Comparison of ENCODE assay signal across 14 cellular contexts in genomic region chr21:15159382-15160020, GRCh38.
A peak's percentile ranks its signal among the peaks of the same experiment; 100 is the strongest.
DNase-seq lines count a peak whose midpoint lies in the region; ATAC-seq, FAIRE-seq and TF ChIP-seq lines count a peak whose summit lies in the region.
"Had no signal": no experiment of that assay in that cellular context is flagged by ENCODE, and none has a peak within 500 bp of the region (broad histone marks: within the 10 kb centered on the region; RNA-seq: fewer than 3 reads in every experiment).

No MANE protein-coding gene starts in this region.

- DNase-seq in GM06990 (ENCODE audit: extremely low read depth, insufficient read length) = peak; percentile 12
- DNase-seq in astrocyte (ENCODE audit: low read depth) = peak; percentile 31
- DNase-seq in iPS-NIHi11 (ENCODE audit: low spot score) = no peak
- no peak for DNase-seq in DMS114 treated with DMSO at 0.1 percent for 48 hours (lab: John Stamatoyannopoulos, UW; ENCODE audit: unreplicated experiment)
- no peak for DNase-seq in Karpas-422
- no peak for DNase-seq in osteoblast (ENCODE audit: insufficient read length, low spot score, missing footprints)
- DNase-seq: activated CD8-positive, alpha-beta memory T cell treated with anti-CD3 and anti-CD28 coated beads for 24 hours; adrenal gland; nephron progenitor cell; stomach had no signal

- H3K36me3 ChIP-seq in GM06990 (ENCODE audit: control insufficient read depth, insufficient read depth, low read length) (no peaks in the 10 kb centered on the region), astrocyte (ENCODE audit: insufficient read depth, low read length) (no peaks in the 10 kb centered on the region), Karpas-422 (ENCODE audit: insufficient read depth, low read length) (no peaks in the 10 kb centered on the region), osteoblast (ENCODE audit: insufficient read depth, low read length) (no peaks in the 10 kb centered on the region)
- H3K36me3 ChIP-seq: adrenal gland, stomach had no signal

- H3K4me1 ChIP-seq in astrocyte (ENCODE audit: insufficient read depth, low read length) (no peaks in the 10 kb centered on the region), Karpas-422 (ENCODE audit: low read length) (no peaks in the 10 kb centered on the region), osteoblast (ENCODE audit: insufficient read depth, low read length) (no peaks in the 10 kb centered on the region)

- no peak for FAIRE-seq in astrocyte (lab: Jason Lieb, UNC)
- FAIRE-seq: endothelial cell of umbilical vein had no signal

- peaks cover 4% of the 10 kb centered on the region for H3K36me3 Mint-ChIP-seq in astrocyte (ENCODE audit: low read depth, unreplicated experiment)

- TF ChIP-seq CTCF in GM06990 (IDR thresholded peaks at IDR 0.05; ENCODE audit: insufficient read depth, low read length, poor library complexity, severe bottlenecking) (no peak), astrocyte (IDR thresholded peaks at IDR 0.05; ENCODE audit: insufficient read depth, low read depth, low read length) (no peak), osteoblast (IDR thresholded peaks at IDR 0.05; ENCODE audit: extremely low read depth, low read depth, low read length) (no peak)

- H3K9ac ChIP-seq in astrocyte (ENCODE audit: low read length) (no peak overlapping the region), Karpas-422 (ENCODE audit: low read length) (no peak overlapping the region)

- no peaks in the 10 kb centered on the region for H3K9me2 ChIP-seq in Karpas-422 (replicated peaks; ENCODE audit: insufficient read depth, low read length)

- ATAC-seq in GM21390 (IDR thresholded peaks at IDR 0.05; ENCODE audit: unreplicated experiment) = peak; percentile 82
- ATAC-seq in HG03439 (IDR thresholded peaks at IDR 0.05; ENCODE audit: unreplicated experiment) = peak; percentile 46
- ATAC-seq: SK-N-SH treated with all-trans-retinoic acid at 6 μM for 48 hours had no signal

- H3K4me1 Mint-ChIP-seq in astrocyte (ENCODE audit: low read depth, unreplicated experiment) = peaks cover under 1% of the 10 kb centered on the region
- H3K4me1 Mint-ChIP-seq: nephron progenitor cell had no signal

- H3K27me3 Mint-ChIP-seq in astrocyte (ENCODE audit: low read depth, unreplicated experiment) = no peaks in the 10 kb centered on the region

- H3K27me3 ChIP-seq in GM06990 (replicated peaks; ENCODE audit: control insufficient read depth, insufficient read depth, low read length) (no peaks in the 10 kb centered on the region), astrocyte (ENCODE audit: insufficient read depth, low read length) (no peaks in the 10 kb centered on the region), Karpas-422 (ENCODE audit: low read length) (no peaks in the 10 kb centered on the region), osteoblast (ENCODE audit: insufficient read depth, low read length) (no peaks in the 10 kb centered on the region)
- H3K27me3 ChIP-seq: adrenal gland, stomach had no signal

- H3K27ac Mint-ChIP-seq in astrocyte (ENCODE audit: unreplicated experiment) = no peak overlapping the region
- H3K27ac Mint-ChIP-seq: nephron progenitor cell had no signal

- H3K27ac ChIP-seq in astrocyte (ENCODE audit: low read depth, low read length) (no peak overlapping the region), Karpas-422 (ENCODE audit: low read length) (no peak overlapping the region), osteoblast (ENCODE audit: low read depth, low read length) (no peak overlapping the region)
- H3K27ac ChIP-seq: adrenal gland, stomach had no signal

- H3K4me2 ChIP-seq in astrocyte (ENCODE audit: low read length) = no peak overlapping the region
- no peak overlapping the region for H3K4me2 ChIP-seq in Karpas-422 (ENCODE audit: low read depth, low read length, poor library complexity, severe bottlenecking)
- no peak overlapping the region for H3K4me2 ChIP-seq in osteoblast (ENCODE audit: insufficient read depth, low read length)

- no peak overlapping the region for H3K4me3 ChIP-seq in GM06990 (replicated peaks; ENCODE audit: low read depth, low read length)
- no peak overlapping the region for H3K4me3 ChIP-seq in astrocyte (ENCODE audit: insufficient read depth, low read depth, low read length)
- no peak overlapping the region for H3K4me3 ChIP-seq in Karpas-422 (ENCODE audit: low read length)
- no peak overlapping the region for H3K4me3 ChIP-seq in osteoblast (ENCODE audit: insufficient read depth, low read length)
- H3K4me3 ChIP-seq: adrenal gland, stomach had no signal

- H2AFZ ChIP-seq in astrocyte (ENCODE audit: low read depth, low read length) = no peak overlapping the region
- H2AFZ ChIP-seq in Karpas-422 (ENCODE audit: low read length) = no peak overlapping the region
- H2AFZ ChIP-seq in osteoblast (ENCODE audit: low read length) = no peak overlapping the region

- H3K9me3 Mint-ChIP-seq in astrocyte (ENCODE audit: unreplicated experiment) = peaks cover 18% of the 10 kb centered on the region

- H4K20me1 ChIP-seq in astrocyte (ENCODE audit: insufficient read depth, low read length) (no peaks in the 10 kb centered on the region), Karpas-422 (ENCODE audit: insufficient read depth, low read depth, low read length) (no peaks in the 10 kb centered on the region), osteoblast (ENCODE audit: insufficient read depth, low read length) (no peaks in the 10 kb centered on the region)

- H3K79me2 ChIP-seq in astrocyte (ENCODE audit: insufficient read depth, low read length) = no peaks in the 10 kb centered on the region
- H3K79me2 ChIP-seq in Karpas-422 (ENCODE audit: low read length) = no peaks in the 10 kb centered on the region
- H3K79me2 ChIP-seq in osteoblast (ENCODE audit: insufficient read depth, low read length) = no peaks in the 10 kb centered on the region

- H3K4me3 Mint-ChIP-seq in astrocyte (ENCODE audit: unreplicated experiment) = no peak overlapping the region
- H3K4me3 Mint-ChIP-seq: nephron progenitor cell had no signal

- H3K9me3 ChIP-seq in astrocyte (ENCODE audit: insufficient read depth, low read depth, low read length) (no peaks in the 10 kb centered on the region), Karpas-422 (ENCODE audit: low read length) (peaks cover 16% of the 10 kb centered on the region), osteoblast (ENCODE audit: low read depth, low read length) (no peaks in the 10 kb centered on the region)
- H3K9me3 ChIP-seq: adrenal gland, stomach had no signal

Comparison
In these comparisons a context has a peak if more than half of its experiments do, and no peak if none do; other contexts are left out.
1. DNase-seq: peak in GM06990 (single experiment) and astrocyte (single experiment); none in iPS-NIHi11 (single experiment), DMS114 treated with DMSO at 0.1 percent for 48 hours (single experiment), Karpas-422 (single experiment) and osteoblast (single experiment).